8 cellular contexts compared by ENCODE assay signal in the genomic region with DNA sequence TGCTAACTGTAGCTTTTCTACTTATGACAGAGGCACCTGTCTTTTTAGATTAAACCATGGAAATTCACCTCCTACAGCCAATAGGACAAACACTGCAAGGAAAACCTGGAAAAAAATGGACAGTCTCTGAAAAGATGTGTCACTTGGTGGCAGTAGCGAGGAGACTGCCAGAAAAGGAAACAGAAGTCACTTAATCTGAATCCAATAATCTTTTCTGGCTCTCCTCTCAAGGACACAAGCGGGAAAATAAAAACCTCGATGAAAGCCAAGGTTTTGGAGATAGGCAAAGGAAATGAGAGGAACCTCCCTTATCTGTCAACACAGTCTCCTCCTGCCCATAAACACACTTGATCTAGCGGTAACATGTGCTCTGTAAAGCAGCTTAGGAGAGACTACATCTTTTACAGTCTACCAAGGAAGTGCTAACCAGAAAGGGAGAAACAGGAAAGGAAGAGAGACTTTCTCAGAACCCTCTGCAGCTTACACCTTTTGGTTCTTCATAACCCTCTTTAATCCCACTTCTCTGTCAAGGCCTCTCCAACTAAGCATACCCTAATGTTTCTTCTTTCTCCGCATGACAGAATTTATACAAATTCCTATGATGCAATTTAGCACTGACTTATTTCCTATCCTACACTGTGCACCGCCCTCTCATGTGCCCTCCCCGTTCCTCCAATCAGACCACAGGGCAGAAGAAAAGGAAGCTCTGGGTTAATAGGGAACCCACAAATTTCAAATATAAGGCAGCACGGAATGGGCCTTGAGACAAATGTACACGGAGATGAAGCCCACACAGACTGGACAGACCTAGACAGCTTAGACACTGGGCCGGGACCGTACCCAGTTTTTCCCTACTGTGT. TPM values are rescaled to one million over a fixed set of nuclear protein-coding genes. Genes with fewer than 3 reads are reported as not detected.
DNase-seq lines count a peak whose midpoint lies in the region; ATAC-seq, FAIRE-seq and TF ChIP-seq lines count a peak whose summit lies in the region.

No MANE protein-coding gene starts in this region.

- no peak overlapping the region for H3K4me3 Mint-ChIP-seq in MCF 10A (ENCODE audit: unreplicated experiment)
- H3K4me3 Mint-ChIP-seq in stimulated activated naive CD8-positive, alpha-beta T cell treated with anti-CD3 and anti-CD28 coated beads, Interleukin-15, amount 100 ng/mL, for 72 hours = peak overlapping the region; percentile 72 to 74

- H3K9ac ChIP-seq in kidney (ENCODE audit: low read length in 2 of 2) = peak overlapping the region in 1 of 2 donors; percentile 46

- H3K36me3 Mint-ChIP-seq in MCF 10A (ENCODE audit: insufficient read depth, unreplicated experiment) = peaks cover 27% of the 10 kb centered on the region

- H3K4me1 ChIP-seq in OCI-LY7 (ENCODE audit: insufficient read depth, low read length, poor library complexity, severe bottlenecking) = peaks cover 36% of the 10 kb centered on the region
- peaks cover 11 to 19% of the 10 kb centered on the region in 2 donors for H3K4me1 ChIP-seq in kidney (ENCODE audit: control insufficient read depth in 1 of 2, insufficient read depth in 1 of 2, low read depth in 1 of 2, low read length in 2 of 2)

- peak; percentile 84 for TF ChIP-seq CTCF in OCI-LY7 (conservative IDR thresholded peaks at IDR 0.05; ENCODE audit: low read length)
- TF ChIP-seq CTCF in MCF 10A (IDR thresholded peaks at IDR 0.05; ENCODE audit: unreplicated experiment) = peak; percentile 36
- peak; percentile 58 for TF ChIP-seq CTCF in kidney (IDR thresholded peaks at IDR 0.05; ENCODE audit: borderline replicate concordance, extremely low read depth, insufficient read depth)

- H3K27me3 Mint-ChIP-seq in MCF 10A (ENCODE audit: insufficient read depth, unreplicated experiment) = no peaks in the 10 kb centered on the region
- no peaks in the 10 kb centered on the region for H3K27me3 Mint-ChIP-seq in stimulated activated naive CD8-positive, alpha-beta T cell treated with anti-CD3 and anti-CD28 coated beads, Interleukin-15, amount 100 ng/mL, for 72 hours

- BruUV-seq in OCI-LY7 (replicated peaks; lab: Mats Ljungman, UMichigan) = TSS peak; percentile 71
- BruUV-seq in MCF 10A (replicated peaks; lab: Mats Ljungman, UMichigan) = TSS peak; percentile 64

- H3K27ac ChIP-seq in OCI-LY7 (ENCODE audit: low read depth, low read length, poor library complexity, severe bottlenecking) (peak overlapping the region; percentile 85), kidney (ENCODE audit: low read depth in 2 of 2, low read length in 2 of 2) (peak overlapping the region in 1 of 2 donors; percentile 84)

- ATAC-seq in GM19463 (IDR thresholded peaks at IDR 0.05; ENCODE audit: unreplicated experiment) (peak; percentile 51), HG03457 (IDR thresholded peaks at IDR 0.05; ENCODE audit: unreplicated experiment) (peak; percentile 50)
- ATAC-seq in stimulated activated naive CD8-positive, alpha-beta T cell treated with anti-CD3 and anti-CD28 coated beads, Interleukin-15, amount 100 ng/mL, for 72 hours = peak; percentile 97

- no peaks in the 10 kb centered on the region for H3K9me2 ChIP-seq in OCI-LY7 (ENCODE audit: insufficient read depth, low read length)

- H3K9me3 ChIP-seq in OCI-LY7 (ENCODE audit: low read length) (no peaks in the 10 kb centered on the region), kidney (ENCODE audit: control insufficient read depth in 1 of 2, low read length in 2 of 2) (no peaks in the 10 kb centered on the region)

- peak overlapping the region; percentile 70; the same call in 1 of the 2 replicates for H2AFZ ChIP-seq in OCI-LY7 (ENCODE audit: low read length)

- H3K36me3 ChIP-seq in OCI-LY7 (ENCODE audit: insufficient read depth, low read length) (no peaks in the 10 kb centered on the region), kidney (ENCODE audit: control insufficient read depth in 1 of 2, insufficient read depth in 2 of 2, low read length in 2 of 2) (no peaks in the 10 kb centered on the region)

- H3K4me3 ChIP-seq in OCI-LY7 (ENCODE audit: low read depth, low read length, poor library complexity, severe bottlenecking) (peak overlapping the region; percentile 60), kidney (ENCODE audit: low read length in 2 of 2) (peak overlapping the region in 1 of 2 donors; percentile 52)

- peak overlapping the region; percentile 76 for H3K4me2 ChIP-seq in OCI-LY7 (ENCODE audit: low read length)

- intact Hi-C loops in OCI-LY7 (cut with micrococcal nuclease; ENCODE audit: unreplicated experiment) (loop anchor here (1.0 to 2.0 kb wide), 3 partner anchors 52 to 122 kb away; partner anchors contain the start of genes CLASP1 and RNU4ATAC), MCF 10A (cut with micrococcal nuclease) (loop anchor here (1.0 to 5.0 kb wide), 3 partner anchors 51 to 122 kb away; partner anchors contain the start of gene CLASP1), kidney (cut with DNase I) (no loop called here)

- CTCF ChIA-PET in OCI-LY7 (lab: Charles Lee; ENCODE audit: unreplicated experiment) (interaction anchor here (0.6 to 0.9 kb wide), 3 partner anchors 21 to 52 kb away, joined by 3 to 4 read pairs (median 3); no protein-coding TSS in a partner anchor), MCF 10A (lab: Yijun Ruan, JAX) (interaction anchor here (0.6 to 2.8 kb wide), 22 partner anchors 9 to 166 kb away, joined by 3 to 18 read pairs (median 3); partner anchors contain the start of gene RNU4ATAC)

- DNase-seq in NCI-H510A treated with DMSO at 0.1 percent for 48 hours (lab: John Stamatoyannopoulos, UW) (peak; percentile 25), NCI-H510A (lab: John Stamatoyannopoulos, UW) (no peak), OCI-LY7 (ENCODE audit: low spot score) (peak; percentile 80), MCF 10A (ENCODE audit: unreplicated experiment) (peak; percentile 65), kidney (no peak)
- peak; percentile 9 to 31 for DNase-seq in stimulated activated naive CD8-positive, alpha-beta T cell treated with anti-CD3 and anti-CD28 coated beads, Interleukin-15, amount 100 ng/mL, for 72 hours

- peak overlapping the region; percentile 55 for H3K27ac Mint-ChIP-seq in MCF 10A (ENCODE audit: low read depth, unreplicated experiment)
- H3K27ac Mint-ChIP-seq in stimulated activated naive CD8-positive, alpha-beta T cell treated with anti-CD3 and anti-CD28 coated beads, Interleukin-15, amount 100 ng/mL, for 72 hours = peak overlapping the region; percentile 90 to 95

- POLR2A ChIA-PET in OCI-LY7 (lab: Charles Lee) (interaction anchor here (0.6 to 2.7 kb wide), 15 partner anchors 9 to 117 kb away, joined by 3 to 24 read pairs (median 4); partner anchors contain the start of gene RNU4ATAC), MCF 10A (lab: Yijun Ruan, JAX) (interaction anchor here (0.5 to 2.7 kb wide), 13 partner anchors 9 to 125 kb away, joined by 3 to 31 read pairs (median 4); partner anchors contain the start of gene CLASP1)

- peaks cover 56% of the 10 kb centered on the region; the same call in 1 of the 2 replicates for H3K79me2 ChIP-seq in OCI-LY7 (ENCODE audit: insufficient read depth, low read depth, low read length)

- no peak for FAIRE-seq in kidney (lab: Jason Lieb, UNC)

- H3K9me3 Mint-ChIP-seq in MCF 10A (ENCODE audit: unreplicated experiment) = no peaks in the 10 kb centered on the region
- H3K9me3 Mint-ChIP-seq in stimulated activated naive CD8-positive, alpha-beta T cell treated with anti-CD3 and anti-CD28 coated beads, Interleukin-15, amount 100 ng/mL, for 72 hours = no peaks in the 10 kb centered on the region

- no peaks in the 10 kb centered on the region for H4K20me1 ChIP-seq in OCI-LY7 (ENCODE audit: insufficient read depth, low read length)

- peaks cover 23% of the 10 kb centered on the region for H3K4me1 Mint-ChIP-seq in MCF 10A (ENCODE audit: insufficient read depth, unreplicated experiment)
- H3K4me1 Mint-ChIP-seq in stimulated activated naive CD8-positive, alpha-beta T cell treated with anti-CD3 and anti-CD28 coated beads, Interleukin-15, amount 100 ng/mL, for 72 hours = peaks cover 51% of the 10 kb centered on the region

RNA-seq across cellular contexts. Expression of gene CLASP1, which starts 52.8 kb away (rescaled TPM):
- 32.6 and 33.8 TPM in 2 replicates for total RNA-seq in OCI-LY7 (2014; rRNA removed; shearing (Covaris generic))
- total RNA-seq in OCI-LY7 (2022) (65.4 and 72.4 TPM in 2 replicates), MCF 10A (2022) (76.5 and 81.9 TPM in 2 replicates), kidney (71.5 TPM)
- 6.8 TPM for polyA plus RNA-seq in kidney (ENCODE audit: insufficient read depth, low read depth, low replicate concordance)

Comparison
In these comparisons a context has a peak if more than half of its experiments do, and no peak if none do; other contexts are left out.
1. DNase-seq: peak in NCI-H510A treated with DMSO at 0.1 percent for 48 hours (single experiment), OCI-LY7 (single experiment), MCF 10A (single experiment) and stimulated activated naive CD8-positive, alpha-beta T cell treated with anti-CD3 and anti-CD28 coated beads, Interleukin-15, amount 100 ng/mL, for 72 hours (2 of 2); none in NCI-H510A (single experiment) and kidney (single experiment).
2. Peak in every context shown above with its lines, with median percentiles within 50 percentile points of each other: ATAC-seq and CTCF ChIP-seq.